ENCODE assay signal across 12 cellular contexts in genomic region chr12:46212108-46212982, GRCh38. TPM values are rescaled to one million over a fixed set of nuclear protein-coding genes. Genes with fewer than 3 reads are reported as not detected.
DNase-seq lines count a peak whose midpoint lies in the region; ATAC-seq and TF ChIP-seq lines count a peak whose summit lies in the region.
"Had no signal": no experiment of that assay in that cellular context is flagged by ENCODE, and none has a peak within 500 bp of the region (broad histone marks: within the 10 kb centered on the region; RNA-seq: fewer than 3 reads in every experiment).

No MANE protein-coding gene starts in this region.

- peak overlapping the region; percentile 22 for H3K4me3 Mint-ChIP-seq in CD4-positive, alpha-beta T cell
- H3K4me3 Mint-ChIP-seq in activated CD4-positive, alpha-beta memory T cell treated with anti-CD3 and anti-CD28 coated beads for 36 hours: no peak overlapping the region
- peak overlapping the region in 8 of 10 donors; percentile 9 to 73 (median 36) for H3K4me3 Mint-ChIP-seq in naive thymus-derived CD4-positive, alpha-beta T cell

- peaks cover 22% of the 10 kb centered on the region; the same call in 1 of the 2 replicates for H3K79me2 ChIP-seq in GM23248 (ENCODE audit: insufficient read depth)

- H3K4me1 Mint-ChIP-seq in CD4-positive, alpha-beta T cell (ENCODE audit: low read depth): peaks cover 98% of the 10 kb centered on the region
- H3K4me1 Mint-ChIP-seq in activated CD4-positive, alpha-beta memory T cell treated with anti-CD3 and anti-CD28 coated beads for 36 hours (ENCODE audit: low read depth): peaks cover 91% of the 10 kb centered on the region
- peaks cover 57 to 100% (median 98%) of the 10 kb centered on the region in 7 donors for H3K4me1 Mint-ChIP-seq in naive thymus-derived CD4-positive, alpha-beta T cell

- H3K4me3 ChIP-seq in GM23248 (no peak overlapping the region), ovary (no peak overlapping the region)
- no peak overlapping the region for H3K4me3 ChIP-seq in naive thymus-derived CD4-positive, alpha-beta T cell (ENCODE audit: low read length)
- H3K4me3 ChIP-seq: mucosa of descending colon, testis had no signal

- H3K9me3 Mint-ChIP-seq in CD4-positive, alpha-beta T cell: no peaks in the 10 kb centered on the region
- no peaks in the 10 kb centered on the region for H3K9me3 Mint-ChIP-seq in activated CD4-positive, alpha-beta memory T cell treated with anti-CD3 and anti-CD28 coated beads for 36 hours
- H3K9me3 Mint-ChIP-seq in naive thymus-derived CD4-positive, alpha-beta T cell: peaks cover 0 to 2% (median 0%) of the 10 kb centered on the region in 11 donors

- no peak for TF ChIP-seq CTCF in CD4-positive, alpha-beta T cell (IDR thresholded peaks at IDR 0.05)
- no peak for TF ChIP-seq CTCF in ovary (IDR thresholded peaks at IDR 0.05)

- peak overlapping the region; percentile 96 for H3K27ac Mint-ChIP-seq in CD4-positive, alpha-beta T cell
- H3K27ac Mint-ChIP-seq in activated CD4-positive, alpha-beta memory T cell treated with anti-CD3 and anti-CD28 coated beads for 36 hours: peak overlapping the region; percentile 98
- peak overlapping the region; percentile 74 to 100 (median 98) for H3K27ac Mint-ChIP-seq in naive thymus-derived CD4-positive, alpha-beta T cell

- in situ Hi-C loops in GM23248 (cut with MboI): no loop called here

- 53 to 54% methylated on average over 4 of the region's 4 CpGs for WGBS in GM23248 (ENCODE audit: low coverage in 1 of 2, low lambda C conversion rate in 2 of 2, missing lambda C conversion rate in 2 of 2), 2 experiments
- WGBS in ovary, 3 donors: 86 to 94% (median 94%) methylated on average over 4 of the region's 4 CpGs

- H3K9me2 ChIP-seq in GM23248 (ENCODE audit: insufficient read depth): no peaks in the 10 kb centered on the region

- TF ChIP-seq EP300 in ovary (IDR thresholded peaks at IDR 0.05): no peak

- H3K4me2 ChIP-seq in GM23248 (ENCODE audit: unreplicated experiment): no peak overlapping the region

- intact Hi-C loops in CD4-positive, alpha-beta T cell (cut with DNase I, micrococcal nuclease): loop anchor here (5.0 to 10.0 kb wide), 2 partner anchors 60 to 1612 kb away; no protein-coding TSS in a partner anchor
- intact Hi-C loops in activated CD4-positive, alpha-beta memory T cell treated with anti-CD3 and anti-CD28 coated beads for 36 hours (cut with micrococcal nuclease): loop anchor here (10.0 kb wide), 5 partner anchors 312 to 1602 kb away; partner anchors contain the start of gene HDAC7
- intact Hi-C loops in naive thymus-derived CD4-positive, alpha-beta T cell (cut with micrococcal nuclease): loop anchor here in 1 of 2 donors (5.0 to 10.0 kb wide), 2 partner anchors 450 to 1602 kb away; partner anchors contain the start of gene HDAC7
- intact Hi-C loops in ovary (cut with DNase I): no loop called here

- H3K9me3 ChIP-seq in CD4-positive, alpha-beta T cell (ENCODE audit: control insufficient read depth, low read length): no peaks in the 10 kb centered on the region
- H3K9me3 ChIP-seq in GM23248 (ENCODE audit: low read depth) (no peaks in the 10 kb centered on the region), ovary (no peaks in the 10 kb centered on the region)
- H3K9me3 ChIP-seq in naive thymus-derived CD4-positive, alpha-beta T cell (ENCODE audit: control insufficient read depth in 2 of 3, low read length in 3 of 3): no peaks in the 10 kb centered on the region
- H3K9me3 ChIP-seq: mucosa of descending colon, testis had no signal

- peaks cover 18% of the 10 kb centered on the region for H3K4me1 ChIP-seq in GM23248 (ENCODE audit: insufficient read depth)
- H3K4me1 ChIP-seq in naive thymus-derived CD4-positive, alpha-beta T cell (ENCODE audit: control insufficient read depth in 2 of 2, insufficient read depth in 2 of 2, low read length in 2 of 2): peaks cover 86 to 93% of the 10 kb centered on the region in 2 donors
- H3K4me1 ChIP-seq in ovary (ENCODE audit: insufficient read depth): no peaks in the 10 kb centered on the region
- H3K4me1 ChIP-seq: testis had no signal

- H4K20me1 ChIP-seq in GM23248 (ENCODE audit: insufficient read depth): no peaks in the 10 kb centered on the region

- DNase-seq in CD4-positive, alpha-beta T cell: no peak
- DNase-seq in GM23248: peak; percentile 27
- no peak for DNase-seq in activated CD4-positive, alpha-beta memory T cell treated with anti-CD3 and anti-CD28 coated beads for 36 hours
- no peak for DNase-seq in naive thymus-derived CD4-positive, alpha-beta T cell
- DNase-seq in ovary: no peak
- no peak for DNase-seq in globus pallidus (ENCODE audit: low spot score)
- DNase-seq in SW 1271 (lab: John Stamatoyannopoulos, UW): no peak
- DNase-seq: activated T-cell treated with anti-CD3 and anti-CD28 coated beads for 4 hours, mucosa of descending colon, testis had no signal

- no peak overlapping the region for H2AFZ ChIP-seq in GM23248

- peaks cover 82% of the 10 kb centered on the region for H3K36me3 Mint-ChIP-seq in CD4-positive, alpha-beta T cell (ENCODE audit: low read depth)
- H3K36me3 Mint-ChIP-seq in activated CD4-positive, alpha-beta memory T cell treated with anti-CD3 and anti-CD28 coated beads for 36 hours: peaks cover 55% of the 10 kb centered on the region
- peaks cover 23 to 50% (median 34%) of the 10 kb centered on the region in 5 donors for H3K36me3 Mint-ChIP-seq in naive thymus-derived CD4-positive, alpha-beta T cell

- H3K27me3 Mint-ChIP-seq in CD4-positive, alpha-beta T cell: no peaks in the 10 kb centered on the region
- no peaks in the 10 kb centered on the region for H3K27me3 Mint-ChIP-seq in activated CD4-positive, alpha-beta memory T cell treated with anti-CD3 and anti-CD28 coated beads for 36 hours
- no peaks in the 10 kb centered on the region for H3K27me3 Mint-ChIP-seq in naive thymus-derived CD4-positive, alpha-beta T cell

- POLR2A ChIA-PET in CD4-positive, alpha-beta T cell (lab: Charles Lee): interaction anchor here (8.5 kb wide), 1 partner anchor 58 kb away, joined by 418 read pairs; the partner anchor contains the start of gene SLC38A1
- POLR2A ChIA-PET in activated CD4-positive, alpha-beta memory T cell treated with anti-CD3 and anti-CD28 coated beads for 36 hours (lab: Charles Lee): interaction anchor here (1.1 to 1.5 kb wide), 2 partner anchors 11 to 58 kb away, joined by 3 to 4 read pairs; no protein-coding TSS in a partner anchor
- POLR2A ChIA-PET in naive thymus-derived CD4-positive, alpha-beta T cell (lab: Charles Lee): interaction anchor here (0.6 to 11.6 kb wide), 3 partner anchors 54 to 356 kb away, joined by 3 to 303 read pairs (median 11); partner anchors contain the start of gene SLC38A1

- CTCF ChIA-PET in CD4-positive, alpha-beta T cell (lab: Charles Lee): interaction anchor here (1.6 kb wide), 1 partner anchor 57 kb away, joined by 4 read pairs; the partner anchor contains the start of gene SLC38A1
- CTCF ChIA-PET in activated CD4-positive, alpha-beta memory T cell treated with anti-CD3 and anti-CD28 coated beads for 36 hours (lab: Charles Lee): no interaction called here
- CTCF ChIA-PET in naive thymus-derived CD4-positive, alpha-beta T cell (lab: Charles Lee): no interaction called here

- ATAC-seq in CD4-positive, alpha-beta T cell (ENCODE audit: poor library complexity): no peak
- no peak for ATAC-seq in naive thymus-derived CD4-positive, alpha-beta T cell
- ATAC-seq: mucosa of descending colon, Panc1 had no signal

- H3K36me3 ChIP-seq in GM23248 (ENCODE audit: low read depth): peaks cover 30% of the 10 kb centered on the region; the same call in 1 of the 2 replicates
- peaks cover 0 to 7% (median 3%) of the 10 kb centered on the region in 3 experiments for H3K36me3 ChIP-seq in naive thymus-derived CD4-positive, alpha-beta T cell (ENCODE audit: control insufficient read depth in 2 of 3, insufficient read depth in 3 of 3, low read length in 3 of 3)
- no peaks in the 10 kb centered on the region for H3K36me3 ChIP-seq in ovary

- no peak overlapping the region for H3K9ac ChIP-seq in GM23248

- no peaks in the 10 kb centered on the region for H3K27me3 ChIP-seq in CD4-positive, alpha-beta T cell (ENCODE audit: control insufficient read depth, insufficient read depth, low read length)
- H3K27me3 ChIP-seq in GM23248 (replicated peaks; ENCODE audit: insufficient read depth): no peaks in the 10 kb centered on the region
- H3K27me3 ChIP-seq in naive thymus-derived CD4-positive, alpha-beta T cell (ENCODE audit: control insufficient read depth in 2 of 2, insufficient read depth in 2 of 2, low read length in 2 of 2): no peaks in the 10 kb centered on the region
- no peaks in the 10 kb centered on the region for H3K27me3 ChIP-seq in ovary
- H3K27me3 ChIP-seq: testis had no signal

- TF ChIP-seq POLR2A in ovary (IDR thresholded peaks at IDR 0.05): no peak

- H3F3A ChIP-seq in GM23248 (ENCODE audit: insufficient read depth): peaks cover 10% of the 10 kb centered on the region; the same call in 1 of the 2 replicates

- peak overlapping the region; percentile 46 for H3K27ac ChIP-seq in CD4-positive, alpha-beta T cell (ENCODE audit: low read depth, low read length)
- no peak overlapping the region for H3K27ac ChIP-seq in GM23248
- peak overlapping the region; percentile 78 for H3K27ac ChIP-seq in naive thymus-derived CD4-positive, alpha-beta T cell (ENCODE audit: low read depth, low read length)
- H3K27ac ChIP-seq in ovary: no peak overlapping the region
- H3K27ac ChIP-seq: epithelial cell of prostate, testis had no signal

RNA-seq across cellular contexts. Expression of gene SLC38A1, which starts 56.5 kb away (rescaled TPM):
- 100 to 1,000 TPM; 327 to 346 TPM for total RNA-seq in CD4-positive, alpha-beta T cell
- total RNA-seq in GM23248 (2014; rRNA removed; shearing (Covaris generic)): 79.9 and 81.7 TPM in 2 replicates
- polyA plus RNA-seq in GM23248 (2016; fragmentation: Nextera tagmentation; extraction: Ambion mirVana) (88.7 and 92.0 TPM in 2 replicates), ovary (10 to 100 TPM in 1 of 2 donors, 1 to 10 TPM in 1; 4.6 to 20.4 TPM)
- total RNA-seq in activated CD4-positive, alpha-beta memory T cell treated with anti-CD3 and anti-CD28 coated beads for 36 hours: 100 to 1,000 TPM; 142 TPM
- total RNA-seq in naive thymus-derived CD4-positive, alpha-beta T cell: 100 to 1,000 TPM; 172 to 283 (median 249) TPM
- 100 to 1,000 TPM; 235 to 263 TPM for polyA plus RNA-seq in naive thymus-derived CD4-positive, alpha-beta T cell
- total RNA-seq in ovary: 10 to 100 TPM; 21.9 to 86.3 (median 28.6) TPM

Comparison
In these comparisons a context has a peak if more than half of its experiments do, and no peak if none do; other contexts are left out.
1. H3K27ac ChIP-seq: peak in CD4-positive, alpha-beta T cell (single experiment) and naive thymus-derived CD4-positive, alpha-beta T cell (single experiment); none in GM23248 (single experiment) and ovary (0 of 2).
2. intact Hi-C loops: an anchor here in CD4-positive, alpha-beta T cell (5.0 to 10.0 kb wide) and activated CD4-positive, alpha-beta memory T cell treated with anti-CD3 and anti-CD28 coated beads for 36 hours (10.0 kb wide); none called in ovary.
3. Peak in every context shown above with its lines, with median percentiles within 50 percentile points of each other: H3K27ac Mint-ChIP-seq.